In the genomic region with DNA sequence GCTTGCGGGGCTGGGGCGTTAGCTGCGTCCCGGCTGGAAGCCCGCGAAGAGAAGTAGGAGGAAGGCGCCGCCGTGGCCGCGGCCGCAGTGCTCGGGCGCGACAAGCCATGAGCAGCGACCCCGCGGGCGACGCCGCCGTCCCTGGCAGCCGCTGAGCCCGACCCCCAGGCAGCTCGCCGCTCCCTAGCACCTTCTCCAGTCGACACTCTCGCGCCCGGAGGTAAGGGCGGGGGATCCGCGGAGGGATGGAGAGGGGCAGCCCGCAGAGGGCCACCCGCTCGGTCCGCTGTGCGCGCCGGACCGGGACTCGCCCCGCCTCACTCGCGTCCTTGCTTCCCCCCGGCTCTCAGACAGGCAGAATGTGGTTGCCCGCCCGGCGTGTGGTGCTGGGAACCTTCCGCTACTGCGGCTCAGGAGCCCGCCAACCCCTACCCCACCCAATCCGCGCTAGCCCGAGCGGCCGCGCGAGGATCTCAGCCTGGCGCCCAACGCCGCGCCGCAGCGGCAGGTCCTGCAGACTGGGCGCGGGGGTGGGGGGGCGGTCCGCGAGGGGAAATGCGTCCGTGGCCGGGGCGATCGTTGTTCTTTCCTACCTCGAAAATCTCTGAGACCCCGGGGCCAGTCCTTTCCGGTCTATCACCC, we compare ENCODE assay signal across 8 cellular contexts. TPM values are rescaled to one million over a fixed set of nuclear protein-coding genes. Genes with fewer than 3 reads are reported as not detected.
A peak's percentile ranks its signal among the peaks of the same experiment; 100 is the strongest.
DNase-seq lines count a peak whose midpoint lies in the region; ATAC-seq and TF ChIP-seq lines count a peak whose summit lies in the region.

A gene (plus strand): TSS at position 18 of the 642 bp plus-strand sequence. CDS start 53,354 bp downstream, outside the sequence.

- peak within 1 kb of the TSS; percentile 71 to 82 for H3K9ac ChIP-seq in mucosa of rectum (ENCODE audit: low read depth in 1 of 2, low read length in 2 of 2)

- DNase-seq in CD1c-positive myeloid dendritic cell (ENCODE audit: extremely low spot score) (peak; percentile 69), NCI-H69 (lab: John Stamatoyannopoulos, UW) (peak; percentile 61), activated T-cell treated with anti-CD3 and anti-CD28 coated beads for 1 hour (ENCODE audit: low read depth) (peak; percentile 38), epithelial cell of esophagus (ENCODE audit: low read depth) (peak; percentile 57), suprapubic skin (ENCODE audit: low spot score in 2 of 2) (peak; percentile 75 to 81)

- H3K36me3 ChIP-seq in mucosa of rectum (ENCODE audit: control insufficient read depth in 2 of 2, insufficient read depth in 2 of 2, low read length in 2 of 2) (no peaks in the 10 kb centered on the region), suprapubic skin (no peaks in the 10 kb centered on the region)

- H3K9me3 ChIP-seq in mucosa of rectum (ENCODE audit: control insufficient read depth in 2 of 2, low read length in 2 of 2) (no peaks in the 10 kb centered on the region), suprapubic skin (no peaks in the 10 kb centered on the region)

- in situ Hi-C loops in GM18951 (cut with MboI; ENCODE audit: low sequenced_read_pairs, unreplicated experiment), result loop anchor here (25.0 kb wide), 1 partner anchor 354 kb away; a partner anchor contains a TSS

- TF ChIP-seq CTCF in epithelial cell of esophagus (IDR thresholded peaks at IDR 0.05; ENCODE audit: insufficient read depth, low read depth, low read length, missing control alignments) (no peak), suprapubic skin (IDR thresholded peaks at IDR 0.05) (no peak)

- peak; percentile 42 for ATAC-seq in HG03135 (IDR thresholded peaks at IDR 0.05; ENCODE audit: unreplicated experiment)

- peaks cover 5 to 11% of the 10 kb centered on the region in 2 donors for H3K4me1 ChIP-seq in mucosa of rectum (ENCODE audit: control insufficient read depth in 2 of 2, insufficient read depth in 2 of 2, low read length in 2 of 2)
- H3K4me1 ChIP-seq in suprapubic skin, result peaks cover 44% of the 10 kb centered on the region

- WGBS in suprapubic skin, result 0% methylated on average over 9 of the region's 78 CpGs

- TF ChIP-seq EP300 in suprapubic skin (IDR thresholded peaks at IDR 0.05), result no peak

- H3K27ac ChIP-seq in mucosa of rectum (ENCODE audit: low read depth in 2 of 2, low read length in 2 of 2) (peak within 1 kb of the TSS; percentile 69 to 81), suprapubic skin (peak within 1 kb of the TSS; percentile 76)

- H3K4me3 ChIP-seq in epithelial cell of esophagus (ENCODE audit: low read length), result peak within 1 kb of the TSS; percentile 76
- H3K4me3 ChIP-seq in mucosa of rectum (ENCODE audit: low read length in 2 of 2), result peak within 1 kb of the TSS; percentile 78
- peak within 1 kb of the TSS; percentile 73 for H3K4me3 ChIP-seq in suprapubic skin

- H3K27me3 ChIP-seq in mucosa of rectum (ENCODE audit: control insufficient read depth in 2 of 2, insufficient read depth in 2 of 2, low read length in 2 of 2) (no peaks in the 10 kb centered on the region), suprapubic skin (no peaks in the 10 kb centered on the region)

- TF ChIP-seq POLR2A in GM18951 (IDR thresholded peaks at IDR 0.05; ENCODE audit: extremely low read depth, insufficient read depth, insufficient read length), result peak; percentile 39
- no peak for TF ChIP-seq POLR2A in suprapubic skin (IDR thresholded peaks at IDR 0.05)

RNA-seq across cellular contexts. Expression of the gene that starts here (rescaled TPM):
- total RNA-seq in suprapubic skin, result 10 to 100 TPM in 1 of 4 donors, 1 to 10 TPM in 3; 6.2 to 10.4 (median 9.1) TPM

Comparison
In these comparisons a context has a peak if more than half of its experiments do, and no peak if none do; other contexts are left out.
1. Peak in every context shown above with its lines: DNase-seq, ATAC-seq, H3K4me3 ChIP-seq and H3K27ac ChIP-seq.